Comparison of ENCODE assay signal across 9 cellular contexts in genomic region chr19:36973844-36974195, GRCh38. TPM values are rescaled to one million over a fixed set of nuclear protein-coding genes. Genes with fewer than 3 reads are reported as not detected.
DNase-seq lines count a peak whose midpoint lies in the region; ATAC-seq, FAIRE-seq and TF ChIP-seq lines count a peak whose summit lies in the region.
"Had no signal": no experiment of that assay in that cellular context is flagged by ENCODE, and none has a peak within 500 bp of the region (broad histone marks: within the 10 kb centered on the region; RNA-seq: fewer than 3 reads in every experiment).

No MANE protein-coding gene starts in this region.

- peak overlapping the region; percentile 98 for H2AFZ ChIP-seq in astrocyte (ENCODE audit: low read depth, low read length)

- no peak for FAIRE-seq in astrocyte (lab: Jason Lieb, UNC)

- no peaks in the 10 kb centered on the region for H3K79me2 ChIP-seq in astrocyte (ENCODE audit: insufficient read depth, low read length)

- no peaks in the 10 kb centered on the region for H3K36me3 ChIP-seq in astrocyte (ENCODE audit: insufficient read depth, low read length)
- no peaks in the 10 kb centered on the region for H3K36me3 ChIP-seq in right lobe of liver
- H3K36me3 ChIP-seq in transverse colon: no peaks in the 10 kb centered on the region

- peaks cover 13% of the 10 kb centered on the region for H3K9me3 Mint-ChIP-seq in activated naive CD4-positive, alpha-beta T cell treated with anti-CD3 and anti-CD28 coated beads, Interleukin-2, amount 50 U/mL, for 24 hours
- peaks cover 27% of the 10 kb centered on the region for H3K9me3 Mint-ChIP-seq in astrocyte (ENCODE audit: unreplicated experiment)

- TF ChIP-seq POLR2A in right lobe of liver (IDR thresholded peaks at IDR 0.05) (no peak), transverse colon (IDR thresholded peaks at IDR 0.05) (no peak)

- peaks cover 28% of the 10 kb centered on the region for H3K36me3 Mint-ChIP-seq in activated naive CD4-positive, alpha-beta T cell treated with anti-CD3 and anti-CD28 coated beads, Interleukin-2, amount 50 U/mL, for 24 hours
- H3K36me3 Mint-ChIP-seq in astrocyte (ENCODE audit: low read depth, unreplicated experiment): peaks cover 11% of the 10 kb centered on the region

- H3K4me2 ChIP-seq in astrocyte (ENCODE audit: low read length): peak overlapping the region; percentile 97

- peak overlapping the region; percentile 98 for H3K4me3 Mint-ChIP-seq in activated naive CD4-positive, alpha-beta T cell treated with anti-CD3 and anti-CD28 coated beads, Interleukin-2, amount 50 U/mL, for 24 hours
- H3K4me3 Mint-ChIP-seq in astrocyte (ENCODE audit: unreplicated experiment): peak overlapping the region; percentile 88

- no peak for DNase-seq in activated naive CD4-positive, alpha-beta T cell treated with Interleukin-2 at 50 U/mL for 16 hours
- DNase-seq in astrocyte (ENCODE audit: low read depth) (no peak), right lobe of liver (no peak), transverse colon (no peak), GM03348 (ENCODE audit: low spot score) (no peak), NCI-H1694 treated with DMSO at 0.1 percent for 48 hours (lab: John Stamatoyannopoulos, UW) (no peak)
- DNase-seq: NCI-H2081 treated with DMSO at 0.1 percent for 48 hours had no signal

- intact Hi-C loops in right lobe of liver (cut with DNase I) (no loop called here), transverse colon (cut with DNase I; ENCODE audit: low total_unique reads) (no loop called here)

- H3K9me3 ChIP-seq in astrocyte (ENCODE audit: insufficient read depth, low read depth, low read length): peaks cover 2% of the 10 kb centered on the region
- H3K9me3 ChIP-seq in right lobe of liver: no peaks in the 10 kb centered on the region
- peaks cover 0 to 3% of the 10 kb centered on the region in 2 donors for H3K9me3 ChIP-seq in transverse colon

- peaks cover 20% of the 10 kb centered on the region for H3K4me1 Mint-ChIP-seq in activated naive CD4-positive, alpha-beta T cell treated with anti-CD3 and anti-CD28 coated beads, Interleukin-2, amount 50 U/mL, for 24 hours
- H3K4me1 Mint-ChIP-seq in astrocyte (ENCODE audit: low read depth, unreplicated experiment): no peaks in the 10 kb centered on the region

- TF ChIP-seq EP300 in transverse colon (IDR thresholded peaks at IDR 0.05; ENCODE audit: low read depth): no peak

- in situ Hi-C loops in transverse colon (cut with MboI; ENCODE audit: low pct_ligation_motif_present in 1 of 4, low pct_unique_long_range_greater_than_20kb in 1 of 4, low sequenced_read_pairs in 3 of 4): no loop called here

- no peaks in the 10 kb centered on the region for H3K27me3 Mint-ChIP-seq in activated naive CD4-positive, alpha-beta T cell treated with anti-CD3 and anti-CD28 coated beads, Interleukin-2, amount 50 U/mL, for 24 hours
- H3K27me3 Mint-ChIP-seq in astrocyte (ENCODE audit: low read depth, unreplicated experiment): no peaks in the 10 kb centered on the region

- WGBS in right lobe of liver (ENCODE audit: insufficient coverage, low coverage, low lambda C conversion rate, missing lambda C conversion rate): no CpG with 5 or more reads among the region's 6 CpGs
- WGBS in transverse colon (ENCODE audit: low coverage in 1 of 2), 2 donors: 58% methylated on average over 6 of the region's 6 CpGs; no CpG with 5 or more reads in 1 of the 2 donors

- peak overlapping the region; percentile 87 for H3K27ac Mint-ChIP-seq in activated naive CD4-positive, alpha-beta T cell treated with anti-CD3 and anti-CD28 coated beads, Interleukin-2, amount 50 U/mL, for 24 hours
- no peak overlapping the region for H3K27ac Mint-ChIP-seq in astrocyte (ENCODE audit: unreplicated experiment)

- H3K27me3 ChIP-seq in astrocyte (ENCODE audit: insufficient read depth, low read length) (no peaks in the 10 kb centered on the region), right lobe of liver (no peaks in the 10 kb centered on the region), transverse colon (no peaks in the 10 kb centered on the region)

- H3K27ac ChIP-seq in astrocyte (ENCODE audit: low read depth, low read length) (no peak overlapping the region), right lobe of liver (peak overlapping the region in 1 of 3 donors; percentile 65), transverse colon (peak overlapping the region; percentile 73 to 87 (median 84))

- H3K4me1 ChIP-seq in astrocyte (ENCODE audit: insufficient read depth, low read length) (peaks cover 3% of the 10 kb centered on the region), right lobe of liver (peaks cover 0 to 4% (median 0%) of the 10 kb centered on the region in 4 donors), transverse colon (peaks cover 0 to 17% (median 12%) of the 10 kb centered on the region in 4 donors)

- peak overlapping the region; percentile 68 for H3K9ac ChIP-seq in astrocyte (ENCODE audit: low read length)

- no peak for ATAC-seq in right lobe of liver
- ATAC-seq in HG02885 (IDR thresholded peaks at IDR 0.05; ENCODE audit: poor library complexity, unreplicated experiment): no peak

- no peaks in the 10 kb centered on the region for H4K20me1 ChIP-seq in astrocyte (ENCODE audit: insufficient read depth, low read length)

- TF ChIP-seq CTCF in astrocyte (IDR thresholded peaks at IDR 0.05; ENCODE audit: insufficient read depth, low read depth, low read length): no peak
- TF ChIP-seq CTCF in right lobe of liver (IDR thresholded peaks at IDR 0.05): no peak
- no peak for TF ChIP-seq CTCF in transverse colon (IDR thresholded peaks at IDR 0.05)

- peak overlapping the region; percentile 81 for H3K4me3 ChIP-seq in astrocyte (ENCODE audit: insufficient read depth, low read depth, low read length)
- peak overlapping the region; percentile 60 to 80 (median 60) for H3K4me3 ChIP-seq in right lobe of liver
- peak overlapping the region in 3 of 4 donors; percentile 47 to 66 (median 57) for H3K4me3 ChIP-seq in transverse colon

RNA-seq across cellular contexts. Expression of gene ZNF568, which starts 57.7 kb away (rescaled TPM):
- 5.5 and 5.9 TPM in 2 replicates for total RNA-seq in astrocyte
- total RNA-seq in right lobe of liver: 1 to 10 TPM; 1.9 to 4.9 (median 2.2) TPM
- 100 to 1,000 TPM in 1 of 4 donors, 1 to 10 TPM in 2, not detected in 1; 3.0 to 102 (median 5.2) TPM for total RNA-seq in transverse colon

RNA-seq across cellular contexts. Expression of gene ZNF829, which starts 57.7 kb away (rescaled TPM):
- 1.9 and 2.7 TPM in 2 replicates for total RNA-seq in astrocyte
- total RNA-seq in right lobe of liver: under 1 TPM; 0.55 to 0.95 (median 0.78) TPM
- 1 to 10 TPM in 3 of 4 donors, under 1 TPM in 1; 0.20 to 1.9 (median 1.7) TPM for total RNA-seq in transverse colon
